In genomic region chr7:149871576-149871975, GRCh38 we compare ENCODE assay signal across 18 cellular contexts. TPM values are rescaled to one million over a fixed set of nuclear protein-coding genes. Genes with fewer than 3 reads are reported as not detected.
DNase-seq lines count a peak whose midpoint lies in the region; FAIRE-seq and TF ChIP-seq lines count a peak whose summit lies in the region.
"Had no signal": no experiment of that assay in that cellular context is flagged by ENCODE, and none has a peak within 500 bp of the region (broad histone marks: within the 10 kb centered on the region; RNA-seq: fewer than 3 reads in every experiment).

No MANE protein-coding gene starts in this region.

- no peaks in the 10 kb centered on the region for H4K20me1 ChIP-seq in neural progenitor cell (ENCODE audit: low read depth)

- H3K4me1 ChIP-seq in neural progenitor cell, result peaks cover 7% of the 10 kb centered on the region

- DNase-seq in T-helper 1 cell (no peak), NCI-H526 (lab: John Stamatoyannopoulos, UW) (peak; percentile 97 to 98), neural progenitor cell (ENCODE audit: low spot score) (no peak), RCC 7860 (ENCODE audit: low spot score) (no peak), iPS-NIHi11 (ENCODE audit: low spot score) (no peak)
- DNase-seq in stimulated activated CD4-positive, alpha-beta T cell treated with anti-CD3 and anti-CD28 coated beads, Interleukin-12 subunit alpha, Interleukin-12 subunit beta, amount 100 ng/mL, for 4 hours, result no peak
- DNase-seq: DMS79, kidney glomerular epithelial cell, RPMI8226, T1000 had no signal

- H3K9me3 Mint-ChIP-seq in T-helper 1 cell treated with Interleukin-12 subunit alpha and Interleukin-12 subunit beta and Interleukin-4 antibody, amounts not matched to agents 30 μg/mL and 1 μg/mL, for 36 hours, result no peaks in the 10 kb centered on the region
- H3K9me3 Mint-ChIP-seq in brain (peaks cover 0 to 3% (median 0%) of the 10 kb centered on the region in 5 experiments), neural progenitor cell (no peaks in the 10 kb centered on the region)

- no peak overlapping the region for H3K9ac ChIP-seq in neural progenitor cell

- no peak overlapping the region for H3K4me2 ChIP-seq in neural progenitor cell
- H3K4me2 ChIP-seq: smooth muscle cell had no signal

- H3K4me3 Mint-ChIP-seq in T-helper 1 cell treated with Interleukin-12 subunit alpha and Interleukin-12 subunit beta and Interleukin-4 antibody, amounts not matched to agents 30 μg/mL and 1 μg/mL, for 36 hours, result peak overlapping the region; percentile 3
- H3K4me3 Mint-ChIP-seq in brain (peak overlapping the region; percentile 51 to 90 (median 75)), neural progenitor cell (peak overlapping the region; percentile 90)

- H3K27me3 ChIP-seq in neural progenitor cell, result peaks cover 24% of the 10 kb centered on the region

- no peaks in the 10 kb centered on the region for H3K36me3 ChIP-seq in neural progenitor cell
- H3K36me3 ChIP-seq: neutrophil had no signal

- H3F3A ChIP-seq in neural progenitor cell (ENCODE audit: low read depth), result peaks cover 20% of the 10 kb centered on the region

- no peak overlapping the region for H3K27ac ChIP-seq in neural progenitor cell
- H3K27ac ChIP-seq: neutrophil had no signal

- H3K36me3 Mint-ChIP-seq in T-helper 1 cell treated with Interleukin-12 subunit alpha and Interleukin-12 subunit beta and Interleukin-4 antibody, amounts not matched to agents 30 μg/mL and 1 μg/mL, for 36 hours (ENCODE audit: low read depth), result peaks cover 12% of the 10 kb centered on the region
- H3K36me3 Mint-ChIP-seq in brain, result peaks cover 9% of the 10 kb centered on the region
- peaks cover 3% of the 10 kb centered on the region for H3K36me3 Mint-ChIP-seq in neural progenitor cell

- no peaks in the 10 kb centered on the region for H3K79me2 ChIP-seq in neural progenitor cell (ENCODE audit: low read depth)

- no peak for FAIRE-seq in RCC 7860 (lab: Jason Lieb, UNC)
- FAIRE-seq: A549, bronchial epithelial cell, GM12892, urothelium cell line had no signal

- no peak overlapping the region for H3K4me3 ChIP-seq in neural progenitor cell
- H3K4me3 ChIP-seq: A549, smooth muscle cell had no signal

- no peaks in the 10 kb centered on the region for H3K27me3 Mint-ChIP-seq in T-helper 1 cell treated with Interleukin-12 subunit alpha and Interleukin-12 subunit beta and Interleukin-4 antibody, amounts not matched to agents 30 μg/mL and 1 μg/mL, for 36 hours (ENCODE audit: low read depth)
- H3K27me3 Mint-ChIP-seq in brain (no peaks in the 10 kb centered on the region), neural progenitor cell (ENCODE audit: insufficient read depth, low read depth) (peaks cover 20% of the 10 kb centered on the region)

- TF ChIP-seq CTCF in brain (conservative IDR thresholded peaks at IDR 0.05) (no peak), neural progenitor cell (IDR thresholded peaks at IDR 0.05) (no peak)

- H3K9me3 ChIP-seq in neural progenitor cell (ENCODE audit: low read depth), result no peaks in the 10 kb centered on the region
- H3K9me3 ChIP-seq: A549, neutrophil had no signal

- peak overlapping the region; percentile 86 for H3K27ac Mint-ChIP-seq in T-helper 1 cell treated with Interleukin-12 subunit alpha and Interleukin-12 subunit beta and Interleukin-4 antibody, amounts not matched to agents 30 μg/mL and 1 μg/mL, for 36 hours
- peak overlapping the region in 4 of 5 experiments; percentile 59 to 98 (median 82) for H3K27ac Mint-ChIP-seq in brain
- H3K27ac Mint-ChIP-seq in neural progenitor cell, result no peak overlapping the region

- peaks cover 76% of the 10 kb centered on the region for H3K4me1 Mint-ChIP-seq in T-helper 1 cell treated with Interleukin-12 subunit alpha and Interleukin-12 subunit beta and Interleukin-4 antibody, amounts not matched to agents 30 μg/mL and 1 μg/mL, for 36 hours (ENCODE audit: low read depth)
- H3K4me1 Mint-ChIP-seq in brain (peaks cover 42% of the 10 kb centered on the region), neural progenitor cell (peaks cover 29% of the 10 kb centered on the region)

- no peak overlapping the region for H2AFZ ChIP-seq in neural progenitor cell (replicated peaks)

RNA-seq across cellular contexts. Expression of gene ATP6V0E2, which starts 2.2 kb away (rescaled TPM):
- polyA plus RNA-seq in brain (ENCODE audit: insufficient read depth, low read depth, low replicate concordance), result 390 TPM
- 14.6 and 45.2 TPM in 2 replicates for total RNA-seq in neural progenitor cell (ENCODE audit: low replicate concordance)

RNA-seq across cellular contexts. Expression of gene ZNF862, which starts 33.4 kb away (rescaled TPM):
- 10.0 TPM for polyA plus RNA-seq in brain (ENCODE audit: insufficient read depth, low read depth, low replicate concordance)
- 5.9 and 12.6 TPM in 2 replicates for total RNA-seq in neural progenitor cell (ENCODE audit: low replicate concordance)

Comparison
In these comparisons a context has a peak if more than half of its experiments do, and no peak if none do; other contexts are left out.
1. H3K4me3 Mint-ChIP-seq: peak in every context shown above with its lines; median percentile 90 in neural progenitor cell; 75 in brain; 3 in T-helper 1 cell treated with Interleukin-12 subunit alpha and Interleukin-12 subunit beta and Interleukin-4 antibody, amounts not matched to agents 30 μg/mL and 1 μg/mL, for 36 hours.
2. DNase-seq: peak in NCI-H526 (2 of 2); none in T-helper 1 cell (0 of 5), neural progenitor cell (single experiment), RCC 7860 (single experiment), iPS-NIHi11 (single experiment) and stimulated activated CD4-positive, alpha-beta T cell treated with anti-CD3 and anti-CD28 coated beads, Interleukin-12 subunit alpha, Interleukin-12 subunit beta, amount 100 ng/mL, for 4 hours (single experiment).